ENCODE assay signal across 1 cellular context in genomic region chr20:63635431-63636141, GRCh38.
TF ChIP-seq lines count a peak whose summit lies in the region.

No MANE protein-coding gene starts in this region.

TF ChIP-seq in GM12878, 131 proteins besides CTCF, POLR2A, EP300 and RAD21 (continued from another document):
- TF ChIP-seq, protein P1, sequence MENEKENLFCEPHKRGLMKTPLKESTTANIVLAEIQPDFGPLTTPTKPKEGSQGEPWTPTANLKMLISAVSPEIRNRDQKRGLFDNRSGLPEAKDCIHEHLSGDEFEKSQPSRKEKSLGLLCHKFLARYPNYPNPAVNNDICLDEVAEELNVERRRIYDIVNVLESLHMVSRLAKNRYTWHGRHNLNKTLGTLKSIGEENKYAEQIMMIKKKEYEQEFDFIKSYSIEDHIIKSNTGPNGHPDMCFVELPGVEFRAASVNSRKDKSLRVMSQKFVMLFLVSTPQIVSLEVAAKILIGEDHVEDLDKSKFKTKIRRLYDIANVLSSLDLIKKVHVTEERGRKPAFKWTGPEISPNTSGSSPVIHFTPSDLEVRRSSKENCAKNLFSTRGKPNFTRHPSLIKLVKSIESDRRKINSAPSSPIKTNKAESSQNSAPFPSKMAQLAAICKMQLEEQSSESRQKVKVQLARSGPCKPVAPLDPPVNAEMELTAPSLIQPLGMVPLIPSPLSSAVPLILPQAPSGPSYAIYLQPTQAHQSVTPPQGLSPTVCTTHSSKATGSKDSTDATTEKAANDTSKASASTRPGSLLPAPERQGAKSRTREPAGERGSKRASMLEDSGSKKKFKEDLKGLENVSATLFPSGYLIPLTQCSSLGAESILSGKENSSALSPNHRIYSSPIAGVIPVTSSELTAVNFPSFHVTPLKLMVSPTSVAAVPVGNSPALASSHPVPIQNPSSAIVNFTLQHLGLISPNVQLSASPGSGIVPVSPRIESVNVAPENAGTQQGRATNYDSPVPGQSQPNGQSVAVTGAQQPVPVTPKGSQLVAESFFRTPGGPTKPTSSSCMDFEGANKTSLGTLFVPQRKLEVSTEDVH (IDR thresholded peaks at IDR 0.05; ENCODE audit: low read depth, partially characterized antibody) = peak; percentile 77
- TF ChIP-seq, protein P2, sequence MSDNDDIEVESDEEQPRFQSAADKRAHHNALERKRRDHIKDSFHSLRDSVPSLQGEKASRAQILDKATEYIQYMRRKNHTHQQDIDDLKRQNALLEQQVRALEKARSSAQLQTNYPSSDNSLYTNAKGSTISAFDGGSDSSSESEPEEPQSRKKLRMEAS (IDR thresholded peaks at IDR 0.05; ENCODE audit: low read depth, low read length) = peak; percentile 66
- TF ChIP-seq SMARCA5 (IDR thresholded peaks at IDR 0.05) (peak; percentile 78; the same call in 1 of the 2 replicates), MYB (IDR thresholded peaks at IDR 0.05; ENCODE audit: borderline replicate concordance, low read depth, low read length) (peak; percentile 50; the same call in 1 of the 2 replicates)
